16 cellular contexts compared by ENCODE assay signal in the genomic region with DNA sequence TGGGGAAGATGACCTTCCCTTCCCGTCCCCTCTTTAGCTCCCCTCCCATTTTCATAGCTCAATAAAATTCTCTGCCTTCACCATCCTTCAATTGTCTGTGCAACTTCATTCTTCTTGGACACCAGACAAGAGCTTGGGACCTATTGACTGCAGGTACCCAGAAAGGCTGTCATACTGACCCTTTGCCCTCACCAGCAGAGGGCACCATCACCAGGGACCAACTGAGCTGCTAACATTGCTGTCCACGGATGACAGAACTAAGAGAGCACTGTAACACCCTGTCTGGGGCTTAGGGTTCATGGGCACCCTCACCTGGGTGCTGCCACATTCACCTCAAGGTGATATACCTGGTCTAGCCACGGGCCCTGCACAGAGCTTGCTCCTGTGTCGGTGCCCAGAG.
DNase-seq lines count a peak whose midpoint lies in the region; ATAC-seq, FAIRE-seq and TF ChIP-seq lines count a peak whose summit lies in the region.
"Had no signal": no experiment of that assay in that cellular context is flagged by ENCODE, and none has a peak within 500 bp of the region (broad histone marks: within the 10 kb centered on the region; RNA-seq: fewer than 3 reads in every experiment).

No MANE protein-coding gene starts in this region.

- TF ChIP-seq CTCF in A673 (conservative IDR thresholded peaks at IDR 0.05; ENCODE audit: low read depth, low read length) = peak; percentile 39
- TF ChIP-seq CTCF in GM12872 (IDR thresholded peaks at IDR 0.05; ENCODE audit: insufficient read depth, low read depth, low read length) = 0 out of 3 replicates have a peak, but pooled peaks have one; percentile 10
- TF ChIP-seq CTCF in OCI-LY1 (IDR thresholded peaks at IDR 0.05; ENCODE audit: low read length) = peak; percentile 46; the same call in 1 of the 2 replicates
- peak; percentile 41 for TF ChIP-seq CTCF in epithelial cell of esophagus (IDR thresholded peaks at IDR 0.05; ENCODE audit: insufficient read depth, low read depth, low read length, missing control alignments)

- no peaks in the 10 kb centered on the region for H3K9me2 ChIP-seq in OCI-LY1 (ENCODE audit: low read depth, low read length)

- H2AFZ ChIP-seq in OCI-LY1 (ENCODE audit: low read length) = no peak overlapping the region
- H2AFZ ChIP-seq: GM23248 had no signal

- POLR2A ChIA-PET in A673 (lab: Charles Lee; ENCODE audit: low non-redundant PET) = no interaction called here

- 69 to 84% (median 74%) methylated on average over 4 of the region's 4 CpGs for WGBS in small intestine, 3 donors

- no peak overlapping the region for H3K4me2 ChIP-seq in OCI-LY1 (ENCODE audit: low read length)

- intact Hi-C loops in A673 (cut with micrococcal nuclease; ENCODE audit: unreplicated experiment) = no loop called here

- no peak for ATAC-seq in HG03378 (IDR thresholded peaks at IDR 0.05; ENCODE audit: unreplicated experiment)
- ATAC-seq: natural killer cell had no signal

- FAIRE-seq in small intestine (lab: Jason Lieb, UNC) = no peak

- no peak overlapping the region for H3K9ac ChIP-seq in OCI-LY1 (ENCODE audit: low read length)
- H3K9ac ChIP-seq: GM23248 had no signal

- DNase-seq in A673 (ENCODE audit: low spot score) = peak; percentile 1
- DNase-seq in epithelial cell of esophagus (ENCODE audit: low read depth) = peak; percentile 21
- no peak for DNase-seq in small intestine
- DNase-seq in SKM-1 treated with dmso at 0.1 percent for 144 hours (lab: John Stamatoyannopoulos, UW; ENCODE audit: unreplicated experiment) = no peak
- DNase-seq in activated effector memory CD4-positive, alpha-beta T cell treated with Interleukin-2 at 50 U/mL for 16 hours = no peak
- DNase-seq: activated CD4-positive, alpha-beta T cell treated with anti-CD3 and anti-CD28 coated beads, Interleukin-2, amount 10 ng/mL, durations not matched to agents 7 days and 5 days; activated T-cell treated with anti-CD3 and anti-CD28 coated beads for 4 hours; GM23248; natural killer cell; NCI-H1092; NCI-H2171; NCI-H774; stimulated activated CD4-positive, alpha-beta T cell treated with anti-CD3 and anti-CD28 coated beads, Interleukin-15, amount 100 ng/mL, for 24 hours had no signal

- no peaks in the 10 kb centered on the region for H4K20me1 ChIP-seq in OCI-LY1 (ENCODE audit: insufficient read depth, low read length)

- H3F3A ChIP-seq in OCI-LY1 (ENCODE audit: insufficient read depth, low read length) = no peaks in the 10 kb centered on the region

- H3K36me3 ChIP-seq in A673 (ENCODE audit: insufficient read depth, low read length, poor library complexity, severe bottlenecking) = no peaks in the 10 kb centered on the region
- H3K36me3 ChIP-seq in OCI-LY1 (ENCODE audit: insufficient read depth, low read length) = no peaks in the 10 kb centered on the region
- H3K36me3 ChIP-seq in small intestine (ENCODE audit: control insufficient read depth in 2 of 2, insufficient read depth in 2 of 2, low read length in 2 of 2) = no peaks in the 10 kb centered on the region

- no TSS peak for BruUV-seq in A673 (replicated peaks; lab: Mats Ljungman, UMichigan)

- H3K27me3 ChIP-seq in A673 (replicated peaks; ENCODE audit: insufficient read depth, low read depth, low read length, poor library complexity) (no peaks in the 10 kb centered on the region), OCI-LY1 (ENCODE audit: insufficient read depth, low read length) (no peaks in the 10 kb centered on the region), small intestine (ENCODE audit: control insufficient read depth in 2 of 2, insufficient read depth in 2 of 2, low read length in 2 of 2) (no peaks in the 10 kb centered on the region)

- H3K9me3 ChIP-seq in A673 (ENCODE audit: low read depth, low read length, poor library complexity, severe bottlenecking) (no peaks in the 10 kb centered on the region), OCI-LY1 (ENCODE audit: low read length) (no peaks in the 10 kb centered on the region), small intestine (ENCODE audit: control insufficient read depth, low read depth) (no peaks in the 10 kb centered on the region)

- no peak overlapping the region for H3K27ac ChIP-seq in A673 (ENCODE audit: low read depth, low read length, poor library complexity, severe bottlenecking)
- no peak overlapping the region for H3K27ac ChIP-seq in OCI-LY1 (ENCODE audit: low read depth, low read length, poor library complexity, severe bottlenecking)
- H3K27ac ChIP-seq in small intestine (ENCODE audit: low read depth in 1 of 2, low read length in 1 of 2) = no peak overlapping the region
- H3K27ac ChIP-seq: GM23248 had no signal

- H3K4me1 ChIP-seq in A673 (ENCODE audit: insufficient read depth, low read length, poor library complexity, severe bottlenecking) = no peaks in the 10 kb centered on the region
- no peaks in the 10 kb centered on the region for H3K4me1 ChIP-seq in OCI-LY1 (ENCODE audit: insufficient read depth, low read length, severe bottlenecking)
- H3K4me1 ChIP-seq in small intestine (ENCODE audit: control insufficient read depth in 2 of 2, insufficient read depth in 1 of 2, low read depth in 1 of 2, low read length in 1 of 2) = no peaks in the 10 kb centered on the region

- CTCF ChIA-PET in A673 (lab: Charles Lee) = no interaction called here

- H3K79me2 ChIP-seq in OCI-LY1 (ENCODE audit: insufficient read depth, low read length) = no peaks in the 10 kb centered on the region

- H3K4me3 ChIP-seq in A673 (ENCODE audit: low read depth, low read length, poor library complexity, severe bottlenecking) (no peak overlapping the region), OCI-LY1 (ENCODE audit: low read depth, low read length, poor library complexity, severe bottlenecking) (no peak overlapping the region), epithelial cell of esophagus (ENCODE audit: low read length) (no peak overlapping the region), small intestine (ENCODE audit: low read depth in 1 of 2, low read length in 2 of 2) (no peak overlapping the region)
- H3K4me3 ChIP-seq: GM23248 had no signal

Comparison
In these comparisons a context has a peak if more than half of its experiments do, and no peak if none do; other contexts are left out.
1. DNase-seq: peak in A673 (single experiment) and epithelial cell of esophagus (single experiment); none in small intestine (single experiment), SKM-1 treated with dmso at 0.1 percent for 144 hours (single experiment) and activated effector memory CD4-positive, alpha-beta T cell treated with Interleukin-2 at 50 U/mL for 16 hours (single experiment).
2. Peak in every context shown above with its lines, with median percentiles within 50 percentile points of each other: CTCF ChIP-seq.